16 cellular contexts compared by ENCODE assay signal in genomic region chr11:64998141-64998540, GRCh38. TPM values are rescaled to one million over a fixed set of nuclear protein-coding genes. Genes with fewer than 3 reads are reported as not detected.
A peak's percentile ranks its signal among the peaks of the same experiment; 100 is the strongest.
DNase-seq lines count a peak whose midpoint lies in the region; ATAC-seq and TF ChIP-seq lines count a peak whose summit lies in the region.
"Had no signal": no experiment of that assay in that cellular context is flagged by ENCODE, and none has a peak within 500 bp of the region (broad histone marks: within the 10 kb centered on the region; RNA-seq: fewer than 3 reads in every experiment).

No MANE protein-coding gene starts in this region.

- H4K20me1 ChIP-seq in DOHH2 (ENCODE audit: control insufficient read depth, insufficient read depth, low read depth, low read length): no peaks in the 10 kb centered on the region

- H3K36me3 ChIP-seq in DOHH2 (ENCODE audit: control insufficient read depth, low read length): no peaks in the 10 kb centered on the region

- H3K4me1 Mint-ChIP-seq in T-helper 2 cell treated with Interferon-gamma antibody and Interleukin-4, amounts not matched to agents 5 μg/mL and 100 μg/mL, for 36 hours (ENCODE audit: low read depth): peaks cover 20% of the 10 kb centered on the region
- H3K4me1 Mint-ChIP-seq in glutamatergic neuron (ENCODE audit: low read depth, unreplicated experiment): no peaks in the 10 kb centered on the region

- H3K79me2 ChIP-seq in DOHH2 (ENCODE audit: control insufficient read depth, low read length): no peaks in the 10 kb centered on the region

- no peak for TF ChIP-seq CTCF in DOHH2 (IDR thresholded peaks at IDR 0.05; ENCODE audit: low read depth, low read length, poor library complexity, severe bottlenecking)
- TF ChIP-seq CTCF in glutamatergic neuron (IDR thresholded peaks at IDR 0.05; ENCODE audit: partially characterized antibody, unreplicated experiment): no peak

- peak overlapping the region; percentile 71 for H3K4me3 Mint-ChIP-seq in T-helper 2 cell treated with Interferon-gamma antibody and Interleukin-4, amounts not matched to agents 5 μg/mL and 100 μg/mL, for 36 hours
- H3K4me3 Mint-ChIP-seq in glutamatergic neuron (ENCODE audit: unreplicated experiment): no peak overlapping the region
- H3K4me3 Mint-ChIP-seq: activated naive CD8-positive, alpha-beta T cell had no signal

- H3F3A ChIP-seq in DOHH2 (ENCODE audit: control insufficient read depth, insufficient read depth): no peaks in the 10 kb centered on the region

- H3K27me3 Mint-ChIP-seq in T-helper 2 cell treated with Interferon-gamma antibody and Interleukin-4, amounts not matched to agents 5 μg/mL and 100 μg/mL, for 36 hours (ENCODE audit: low read depth): no peaks in the 10 kb centered on the region
- H3K27me3 Mint-ChIP-seq in glutamatergic neuron (ENCODE audit: unreplicated experiment): peaks cover 3% of the 10 kb centered on the region

- H3K27me3 ChIP-seq in DOHH2 (ENCODE audit: control insufficient read depth, low read length): no peaks in the 10 kb centered on the region
- H3K27me3 ChIP-seq: stomach had no signal

- H3K4me1 ChIP-seq in DOHH2 (ENCODE audit: control insufficient read depth, low read length): peaks cover 28% of the 10 kb centered on the region

- H3K4me3 ChIP-seq in DOHH2 (ENCODE audit: low read length): peak overlapping the region; percentile 1; the same call in 1 of the 2 replicates
- H3K4me3 ChIP-seq: coronary artery, stomach had no signal

- H3K27ac ChIP-seq in DOHH2 (ENCODE audit: low read depth, low read length): no peak overlapping the region
- H3K27ac ChIP-seq: coronary artery, HL-60 had no signal

- no peaks in the 10 kb centered on the region for H3K36me3 Mint-ChIP-seq in T-helper 2 cell treated with Interferon-gamma antibody and Interleukin-4, amounts not matched to agents 5 μg/mL and 100 μg/mL, for 36 hours (ENCODE audit: low read depth)
- no peaks in the 10 kb centered on the region for H3K36me3 Mint-ChIP-seq in glutamatergic neuron (ENCODE audit: unreplicated experiment)
- H3K36me3 Mint-ChIP-seq: activated naive CD8-positive, alpha-beta T cell had no signal

- H3K9me3 Mint-ChIP-seq in T-helper 2 cell treated with Interferon-gamma antibody and Interleukin-4, amounts not matched to agents 5 μg/mL and 100 μg/mL, for 36 hours: no peaks in the 10 kb centered on the region
- H3K9me3 Mint-ChIP-seq in glutamatergic neuron (ENCODE audit: unreplicated experiment): peaks cover 3% of the 10 kb centered on the region

- no peaks in the 10 kb centered on the region for H3K9me3 ChIP-seq in DOHH2 (ENCODE audit: control insufficient read depth, insufficient read depth, low read length)
- H3K9me3 ChIP-seq: stomach had no signal

- no peak for ATAC-seq in sciatic nerve

- peak; percentile 6 to 45 (median 18) for DNase-seq in NCI-H1417 (lab: John Stamatoyannopoulos, UW)
- no peak for DNase-seq in NCI-H1417 treated with DMSO at 0.1 percent for 48 hours (lab: John Stamatoyannopoulos, UW)
- no peak for DNase-seq in T-helper 2 cell treated with Interferon-gamma antibody and Interleukin-4, amounts not matched to agents 5 μg/mL and 100 μg/mL, for 36 hours (ENCODE audit: low spot score)
- DNase-seq in kidney tubule cell (ENCODE audit: low spot score): peak; percentile 42
- no peak for DNase-seq in glutamatergic neuron
- DNase-seq in sciatic nerve (ENCODE audit: low spot score): no peak
- no peak for DNase-seq in head of caudate nucleus
- DNase-seq: 8988T; foreskin fibroblast; occipital lobe; stimulated activated CD4-positive, alpha-beta T cell treated with anti-CD3 and anti-CD28 coated beads, Interleukin-1b, Interleukin-23, amount 100 ng/mL, for 48 hours; stomach had no signal

- intact Hi-C loops in sciatic nerve (cut with DNase I): no loop called here
- intact Hi-C loops in head of caudate nucleus (cut with DNase I): no loop called here

- peak overlapping the region; percentile 58 for H3K27ac Mint-ChIP-seq in T-helper 2 cell treated with Interferon-gamma antibody and Interleukin-4, amounts not matched to agents 5 μg/mL and 100 μg/mL, for 36 hours
- no peak overlapping the region for H3K27ac Mint-ChIP-seq in glutamatergic neuron (ENCODE audit: unreplicated experiment)
- H3K27ac Mint-ChIP-seq: activated naive CD8-positive, alpha-beta T cell had no signal

- H3K4me2 ChIP-seq in DOHH2 (ENCODE audit: low read length): peak overlapping the region; percentile 23

- H3K9me2 ChIP-seq in DOHH2 (replicated peaks; ENCODE audit: control insufficient read depth, low read length): no peaks in the 10 kb centered on the region

RNA-seq across cellular contexts. Expression of gene BATF2, which starts 1.4 kb away (rescaled TPM):
- total RNA-seq in glutamatergic neuron (ENCODE audit: unreplicated experiment) (not detected), sciatic nerve (2.9 TPM)
- total RNA-seq: occipital lobe had no signal

RNA-seq across cellular contexts. Expression of gene ARL2, which starts 15.8 kb away (rescaled TPM):
- total RNA-seq in glutamatergic neuron (ENCODE audit: unreplicated experiment) (68.4 TPM), sciatic nerve (130 TPM)

RNA-seq across cellular contexts. Expression of gene MAJIN, which starts 26.2 kb away (rescaled TPM):
- total RNA-seq in glutamatergic neuron (ENCODE audit: unreplicated experiment): not detected
- total RNA-seq in sciatic nerve: not detected
- total RNA-seq: occipital lobe, stomach had no signal

RNA-seq across cellular contexts. Expression of gene SNX15, which starts 29.1 kb away (rescaled TPM):
- total RNA-seq in glutamatergic neuron (ENCODE audit: unreplicated experiment): 40.4 TPM
- 34.4 TPM for total RNA-seq in sciatic nerve

RNA-seq across cellular contexts. Expression of gene SAC3D1, which starts 42.9 kb away (rescaled TPM):
- total RNA-seq in glutamatergic neuron (ENCODE audit: unreplicated experiment) (14.4 TPM), sciatic nerve (4.9 TPM)

Comparison
In these comparisons a context has a peak if more than half of its experiments do, and no peak if none do; other contexts are left out.
1. DNase-seq: peak in NCI-H1417 (3 of 3) and kidney tubule cell (single experiment); none in NCI-H1417 treated with DMSO at 0.1 percent for 48 hours (single experiment), T-helper 2 cell treated with Interferon-gamma antibody and Interleukin-4, amounts not matched to agents 5 μg/mL and 100 μg/mL, for 36 hours (single experiment), glutamatergic neuron (single experiment), sciatic nerve (single experiment) and head of caudate nucleus (0 of 42).